8 cellular contexts compared by ENCODE assay signal in genomic region chr4:16516796-16517413, GRCh38.
DNase-seq lines count a peak whose midpoint lies in the region; ATAC-seq and TF ChIP-seq lines count a peak whose summit lies in the region.
"Had no signal": no experiment of that assay in that cellular context is flagged by ENCODE, and none has a peak within 500 bp of the region (broad histone marks: within the 10 kb centered on the region; RNA-seq: fewer than 3 reads in every experiment).

No MANE protein-coding gene starts in this region.

- ATAC-seq in HG03095 (IDR thresholded peaks at IDR 0.05; ENCODE audit: unreplicated experiment) = no peak

- H3K27ac ChIP-seq in VCaP (no peak overlapping the region), right atrium auricular region (no peak overlapping the region)

- no peaks in the 10 kb centered on the region for H3K9me3 ChIP-seq in right atrium auricular region

- H3K4me1 ChIP-seq in right atrium auricular region = peaks cover 0 to 18% of the 10 kb centered on the region in 2 donors

- H3K27me3 Mint-ChIP-seq in activated T-helper 1 cell treated with anti-CD3 and anti-CD28 coated beads, Interleukin-12 subunit alpha, Interleukin-12 subunit beta, Interleukin-2, Interleukin-4 antibody, amounts not matched to agents 30 ng/mL and 10 ng/mL and 1 ng/mL, durations not matched to agents 14 hours and 24 hours and 36 hours (ENCODE audit: insufficient read depth) = no peaks in the 10 kb centered on the region
- H3K27me3 Mint-ChIP-seq in activated naive CD4-positive, alpha-beta T cell treated with anti-CD3 and anti-CD28 coated beads, Interleukin-2, amount 10 ng/mL, durations not matched to agents 7 days and 5 days = no peaks in the 10 kb centered on the region
- H3K27me3 Mint-ChIP-seq: activated CD4-positive, alpha-beta T cell treated with anti-CD3 and anti-CD28 coated beads, Interleukin-2, amount 10 ng/mL, durations not matched to agents 7 days and 5 days had no signal

- H3K9me3 Mint-ChIP-seq in activated T-helper 1 cell treated with anti-CD3 and anti-CD28 coated beads, Interleukin-12 subunit alpha, Interleukin-12 subunit beta, Interleukin-2, Interleukin-4 antibody, amounts not matched to agents 30 ng/mL and 10 ng/mL and 1 ng/mL, durations not matched to agents 14 hours and 24 hours and 36 hours = no peaks in the 10 kb centered on the region
- no peaks in the 10 kb centered on the region for H3K9me3 Mint-ChIP-seq in activated naive CD4-positive, alpha-beta T cell treated with anti-CD3 and anti-CD28 coated beads, Interleukin-2, amount 10 ng/mL, durations not matched to agents 7 days and 5 days
- H3K9me3 Mint-ChIP-seq: activated CD4-positive, alpha-beta T cell treated with anti-CD3 and anti-CD28 coated beads, Interleukin-2, amount 10 ng/mL, durations not matched to agents 7 days and 5 days had no signal

- no peak overlapping the region for H3K4me3 Mint-ChIP-seq in activated T-helper 1 cell treated with anti-CD3 and anti-CD28 coated beads, Interleukin-12 subunit alpha, Interleukin-12 subunit beta, Interleukin-2, Interleukin-4 antibody, amounts not matched to agents 30 ng/mL and 10 ng/mL and 1 ng/mL, durations not matched to agents 14 hours and 24 hours and 36 hours
- no peak overlapping the region for H3K4me3 Mint-ChIP-seq in activated naive CD4-positive, alpha-beta T cell treated with anti-CD3 and anti-CD28 coated beads, Interleukin-2, amount 10 ng/mL, durations not matched to agents 7 days and 5 days
- H3K4me3 Mint-ChIP-seq: activated CD4-positive, alpha-beta T cell treated with anti-CD3 and anti-CD28 coated beads, Interleukin-2, amount 10 ng/mL, durations not matched to agents 7 days and 5 days had no signal

- no peak overlapping the region for H3K4me3 ChIP-seq in right atrium auricular region

- H3K36me3 ChIP-seq in right atrium auricular region = no peaks in the 10 kb centered on the region

- H3K36me3 Mint-ChIP-seq in activated T-helper 1 cell treated with anti-CD3 and anti-CD28 coated beads, Interleukin-12 subunit alpha, Interleukin-12 subunit beta, Interleukin-2, Interleukin-4 antibody, amounts not matched to agents 30 ng/mL and 10 ng/mL and 1 ng/mL, durations not matched to agents 14 hours and 24 hours and 36 hours (ENCODE audit: low read depth) = no peaks in the 10 kb centered on the region
- H3K36me3 Mint-ChIP-seq in activated naive CD4-positive, alpha-beta T cell treated with anti-CD3 and anti-CD28 coated beads, Interleukin-2, amount 10 ng/mL, durations not matched to agents 7 days and 5 days = no peaks in the 10 kb centered on the region

- H3K27me3 ChIP-seq in right atrium auricular region = no peaks in the 10 kb centered on the region

- CTCF ChIA-PET in activated naive CD4-positive, alpha-beta T cell treated with anti-CD3 and anti-CD28 coated beads, Interleukin-2, amount 10 ng/mL, durations not matched to agents 7 days and 5 days (lab: Charles Lee) = no interaction called here

- intact Hi-C loops in activated T-helper 1 cell treated with anti-CD3 and anti-CD28 coated beads, Interleukin-12 subunit alpha, Interleukin-12 subunit beta, Interleukin-2, Interleukin-4 antibody, amounts not matched to agents 30 ng/mL and 10 ng/mL and 1 ng/mL, durations not matched to agents 14 hours and 24 hours and 36 hours (cut with micrococcal nuclease) = no loop called here

- TF ChIP-seq CTCF in VCaP (conservative IDR thresholded peaks at IDR 0.05) = peak; percentile 68
- TF ChIP-seq CTCF in right atrium auricular region (IDR thresholded peaks at IDR 0.05) = peak in 1 of 2 donors; percentile 61

- no peaks in the 10 kb centered on the region for H3K4me1 Mint-ChIP-seq in activated T-helper 1 cell treated with anti-CD3 and anti-CD28 coated beads, Interleukin-12 subunit alpha, Interleukin-12 subunit beta, Interleukin-2, Interleukin-4 antibody, amounts not matched to agents 30 ng/mL and 10 ng/mL and 1 ng/mL, durations not matched to agents 14 hours and 24 hours and 36 hours (ENCODE audit: low read depth)
- H3K4me1 Mint-ChIP-seq in activated naive CD4-positive, alpha-beta T cell treated with anti-CD3 and anti-CD28 coated beads, Interleukin-2, amount 10 ng/mL, durations not matched to agents 7 days and 5 days = no peaks in the 10 kb centered on the region
- H3K4me1 Mint-ChIP-seq: activated CD4-positive, alpha-beta T cell treated with anti-CD3 and anti-CD28 coated beads, Interleukin-2, amount 10 ng/mL, durations not matched to agents 7 days and 5 days had no signal

- DNase-seq in HT1080 (ENCODE audit: low read depth) = peak; percentile 14
- DNase-seq in right atrium auricular region (ENCODE audit: low spot score) = peak; percentile 71
- DNase-seq in smooth muscle cell of the brain vasculature (ENCODE audit: low read depth, low spot score) = peak; percentile 18
- no peak for DNase-seq in activated T-helper 1 cell treated with anti-CD3 and anti-CD28 coated beads, Interleukin-12 subunit alpha, Interleukin-12 subunit beta, Interleukin-2, Interleukin-4 antibody, amounts not matched to agents 30 ng/mL and 10 ng/mL and 1 ng/mL, durations not matched to agents 14 hours and 24 hours and 36 hours (ENCODE audit: low spot score)
- DNase-seq in activated naive CD4-positive, alpha-beta T cell treated with anti-CD3 and anti-CD28 coated beads, Interleukin-2, amount 10 ng/mL, durations not matched to agents 7 days and 5 days = no peak
- DNase-seq: activated CD4-positive, alpha-beta T cell treated with anti-CD3 and anti-CD28 coated beads, Interleukin-2, amount 10 ng/mL, durations not matched to agents 7 days and 5 days had no signal

- no peak overlapping the region for H3K27ac Mint-ChIP-seq in activated T-helper 1 cell treated with anti-CD3 and anti-CD28 coated beads, Interleukin-12 subunit alpha, Interleukin-12 subunit beta, Interleukin-2, Interleukin-4 antibody, amounts not matched to agents 30 ng/mL and 10 ng/mL and 1 ng/mL, durations not matched to agents 14 hours and 24 hours and 36 hours
- H3K27ac Mint-ChIP-seq in activated naive CD4-positive, alpha-beta T cell treated with anti-CD3 and anti-CD28 coated beads, Interleukin-2, amount 10 ng/mL, durations not matched to agents 7 days and 5 days = no peak overlapping the region
- H3K27ac Mint-ChIP-seq: activated CD4-positive, alpha-beta T cell treated with anti-CD3 and anti-CD28 coated beads, Interleukin-2, amount 10 ng/mL, durations not matched to agents 7 days and 5 days had no signal

Comparison
In these comparisons a context has a peak if more than half of its experiments do, and no peak if none do; other contexts are left out.
1. DNase-seq: peak in HT1080 (single experiment), right atrium auricular region (single experiment) and smooth muscle cell of the brain vasculature (single experiment); none in activated T-helper 1 cell treated with anti-CD3 and anti-CD28 coated beads, Interleukin-12 subunit alpha, Interleukin-12 subunit beta, Interleukin-2, Interleukin-4 antibody, amounts not matched to agents 30 ng/mL and 10 ng/mL and 1 ng/mL, durations not matched to agents 14 hours and 24 hours and 36 hours (single experiment) and activated naive CD4-positive, alpha-beta T cell treated with anti-CD3 and anti-CD28 coated beads, Interleukin-2, amount 10 ng/mL, durations not matched to agents 7 days and 5 days (single experiment).